ENCODE assay signal across 30 cellular contexts in genomic region chr1:9050803-9051202, GRCh38. TPM values are rescaled to one million over a fixed set of nuclear protein-coding genes. Genes with fewer than 3 reads are reported as not detected.
"Had no signal": no experiment of that assay in that cellular context is flagged by ENCODE, and none has a peak within 500 bp of the region (broad histone marks: within the 10 kb centered on the region; RNA-seq: fewer than 3 reads in every experiment).

No MANE protein-coding gene starts in this region.

- H3K9me3 Mint-ChIP-seq: activated CD4-positive, alpha-beta T cell treated with anti-CD3 and anti-CD28 coated beads, Interleukin-2, amount 10 ng/mL, durations not matched to agents 24 days and 14 days; activated naive CD4-positive, alpha-beta T cell treated with anti-CD3 and anti-CD28 coated beads, Interleukin-2, amount 50 U/mL, for 72 hours; activated naive CD8-positive, alpha-beta T cell treated with anti-CD3 and anti-CD28 coated beads, Interleukin-2, amount 50 U/mL, for 24 hours; activated T-cell treated with anti-CD3 and anti-CD28 coated beads, Interleukin-2, amount 50 U/mL, for 4 hours; T-cell had no signal

- H3K27me3 Mint-ChIP-seq: activated naive CD8-positive, alpha-beta T cell treated with anti-CD3 and anti-CD28 coated beads, Interleukin-2, amount 50 U/mL, for 24 hours; T-cell had no signal

- H3K27ac Mint-ChIP-seq: activated CD4-positive, alpha-beta T cell treated with anti-CD3 and anti-CD28 coated beads, Interleukin-2, amount 10 ng/mL, durations not matched to agents 24 days and 14 days; activated naive CD4-positive, alpha-beta T cell treated with anti-CD3 and anti-CD28 coated beads, Interleukin-2, amount 50 U/mL, for 72 hours; activated naive CD8-positive, alpha-beta T cell treated with anti-CD3 and anti-CD28 coated beads, Interleukin-2, amount 50 U/mL, for 24 hours; T-cell had no signal

- H3K27ac ChIP-seq: ascending aorta, body of pancreas, Peyer's patch, RWPE1, SK-N-MC had no signal

- H3K4me1 ChIP-seq: ascending aorta, body of pancreas, Peyer's patch had no signal

- DNase-seq: activated CD4-positive, alpha-beta T cell treated with anti-CD3 and anti-CD28 coated beads for 1 hour; activated CD4-positive, alpha-beta T cell treated with anti-CD3 and anti-CD28 coated beads, Interleukin-2, amount 10 ng/mL, durations not matched to agents 24 days and 14 days; activated CD4-positive, alpha-beta T cell treated with anti-CD3 and anti-CD28 coated beads, Interleukin-2, amount 50 U/mL, for 48 hours; activated CD8-positive, alpha-beta memory T cell treated with anti-CD3 and anti-CD28 coated beads for 24 hours; activated effector memory CD4-positive, alpha-beta T cell treated with anti-CD3 and anti-CD28 coated beads, Interleukin-2, amount 50 U/mL, for 16 hours; activated naive CD4-positive, alpha-beta T cell treated with Interleukin-2 at 50 U/mL for 16 hours; activated naive CD8-positive, alpha-beta T cell treated with anti-CD3 and anti-CD28 coated beads, Interleukin-2, amount 50 U/mL, for 24 hours; activated T-cell treated with anti-CD3 and anti-CD28 coated beads, Interleukin-2, amount 50 U/mL, for 4 hours; amniotic stem cell; body of pancreas; central memory CD4-positive, alpha-beta T cell; KG1; MG63; MV-4-11; NCI-H1092 treated with DMSO at 0.1 percent for 48 hours; NCI-H1436; NCI-H1694 treated with DMSO at 0.1 percent for 48 hours; NCI-H2029 treated with DMSO at 0.1 percent for 48 hours; NCI-H345; NCI-H510A; NCI-H82; Peyer's patch; SHP77 treated with DMSO at 0.1 percent for 48 hours; T-cell had no signal

- H3K36me3 ChIP-seq: ascending aorta, MG63 had no signal

- H3K4me3 ChIP-seq: ascending aorta, body of pancreas, MG63, Peyer's patch, SK-N-MC had no signal

- H3K4me3 Mint-ChIP-seq: activated CD4-positive, alpha-beta T cell treated with anti-CD3 and anti-CD28 coated beads, Interleukin-2, amount 10 ng/mL, durations not matched to agents 24 days and 14 days; activated naive CD8-positive, alpha-beta T cell treated with anti-CD3 and anti-CD28 coated beads, Interleukin-2, amount 50 U/mL, for 24 hours; activated T-cell treated with anti-CD3 and anti-CD28 coated beads, Interleukin-2, amount 50 U/mL, for 4 hours; T-cell had no signal

- H3K9me3 ChIP-seq: ascending aorta, body of pancreas, MG63, Peyer's patch had no signal

- H3K4me1 Mint-ChIP-seq: activated CD4-positive, alpha-beta T cell treated with anti-CD3 and anti-CD28 coated beads, Interleukin-2, amount 10 ng/mL, durations not matched to agents 24 days and 14 days; activated naive CD8-positive, alpha-beta T cell treated with anti-CD3 and anti-CD28 coated beads, Interleukin-2, amount 50 U/mL, for 24 hours; T-cell had no signal

- H3K27me3 ChIP-seq: ascending aorta, body of pancreas, MG63, Peyer's patch had no signal

- ATAC-seq: activated naive CD4-positive, alpha-beta T cell treated with anti-CD3 and anti-CD28 coated beads, Interleukin-2, amount 50 U/mL, for 72 hours; activated naive CD8-positive, alpha-beta T cell treated with anti-CD3 and anti-CD28 coated beads, Interleukin-2, amount 50 U/mL, for 24 hours; activated T-cell treated with anti-CD3 and anti-CD28 coated beads, Interleukin-2, amount 50 U/mL, for 4 hours; body of pancreas; T-cell had no signal

- H3K36me3 Mint-ChIP-seq: activated naive CD4-positive, alpha-beta T cell treated with anti-CD3 and anti-CD28 coated beads, Interleukin-2, amount 50 U/mL, for 72 hours; T-cell had no signal

RNA-seq across cellular contexts. Expression of gene SLC2A5, which starts 18.6 kb away (rescaled TPM):
- total RNA-seq: activated CD4-positive, alpha-beta T cell treated with anti-CD3 and anti-CD28 coated beads, Interleukin-2, amount 10 ng/mL, durations not matched to agents 24 days and 14 days; activated naive CD4-positive, alpha-beta T cell treated with anti-CD3 and anti-CD28 coated beads, Interleukin-2, amount 50 U/mL, for 72 hours; activated T-cell treated with anti-CD3 and anti-CD28 coated beads, Interleukin-2, amount 50 U/mL, for 4 hours had no signal

RNA-seq across cellular contexts. Expression of gene SLC2A7, which starts 24.6 kb away (rescaled TPM):
- total RNA-seq: activated CD4-positive, alpha-beta T cell treated with anti-CD3 and anti-CD28 coated beads, Interleukin-2, amount 10 ng/mL, durations not matched to agents 24 days and 14 days; activated naive CD4-positive, alpha-beta T cell treated with anti-CD3 and anti-CD28 coated beads, Interleukin-2, amount 50 U/mL, for 72 hours; activated T-cell treated with anti-CD3 and anti-CD28 coated beads, Interleukin-2, amount 50 U/mL, for 4 hours; ascending aorta; body of pancreas; bronchial epithelial cell; chondrocyte; T-cell had no signal
